Comparison of ENCODE assay signal across 8 cellular contexts in genomic region chr5:140546851-140547507, GRCh38. TPM values are rescaled to one million over a fixed set of nuclear protein-coding genes. Genes with fewer than 3 reads are reported as not detected.
DNase-seq lines count a peak whose midpoint lies in the region; ATAC-seq lines count a peak whose summit lies in the region.

No MANE protein-coding gene starts in this region.

- H3K27ac Mint-ChIP-seq in activated naive CD8-positive, alpha-beta T cell treated with anti-CD3 and anti-CD28 coated beads, Interleukin-2, amount 50 U/mL, for 24 hours = peak overlapping the region; percentile 92

- peaks cover 37% of the 10 kb centered on the region for H3K36me3 Mint-ChIP-seq in activated naive CD8-positive, alpha-beta T cell treated with anti-CD3 and anti-CD28 coated beads, Interleukin-2, amount 50 U/mL, for 24 hours (ENCODE audit: low read depth)

- H3K27ac ChIP-seq in temporal lobe (ENCODE audit: low read depth, low read length) = peak overlapping the region; percentile 90

- intact Hi-C loops in left colon (cut with DNase I, micrococcal nuclease) = loop anchor here in 1 of 2 donors (5.0 kb wide), 1 partner anchor 95 kb away; no protein-coding TSS in a partner anchor

- no peaks in the 10 kb centered on the region for H3K9me3 Mint-ChIP-seq in activated naive CD8-positive, alpha-beta T cell treated with anti-CD3 and anti-CD28 coated beads, Interleukin-2, amount 50 U/mL, for 24 hours

- H3K4me3 Mint-ChIP-seq in activated naive CD8-positive, alpha-beta T cell treated with anti-CD3 and anti-CD28 coated beads, Interleukin-2, amount 50 U/mL, for 24 hours = peak overlapping the region; percentile 83

- peaks cover 38% of the 10 kb centered on the region for H3K4me1 Mint-ChIP-seq in activated naive CD8-positive, alpha-beta T cell treated with anti-CD3 and anti-CD28 coated beads, Interleukin-2, amount 50 U/mL, for 24 hours

- H3K27me3 Mint-ChIP-seq in activated naive CD8-positive, alpha-beta T cell treated with anti-CD3 and anti-CD28 coated beads, Interleukin-2, amount 50 U/mL, for 24 hours = no peaks in the 10 kb centered on the region

- DNase-seq in DMS 273 treated with DMSO at 0.1 percent for 48 hours (lab: John Stamatoyannopoulos, UW) = peak; percentile 55
- no peak for DNase-seq in DMS 273 (lab: John Stamatoyannopoulos, UW; ENCODE audit: unreplicated experiment)
- no peak for DNase-seq in activated naive CD8-positive, alpha-beta T cell treated with anti-CD3 and anti-CD28 coated beads, Interleukin-2, amount 50 U/mL, for 24 hours
- peak; percentile 42 to 70 for DNase-seq in left colon
- no peak for DNase-seq in activated gamma-delta T cell treated with Interleukin-2 at 50 U/mL for 16 hours
- no peak for DNase-seq in OCI-M2 (lab: John Stamatoyannopoulos, UW; ENCODE audit: unreplicated experiment)

- ATAC-seq in activated naive CD8-positive, alpha-beta T cell treated with anti-CD3 and anti-CD28 coated beads, Interleukin-2, amount 50 U/mL, for 24 hours = no peak
- peak; percentile 27 for ATAC-seq in left colon
- ATAC-seq in GM18861 (IDR thresholded peaks at IDR 0.05; ENCODE audit: unreplicated experiment) = no peak

RNA-seq across cellular contexts. Expression of gene EIF4EBP3, which starts 0.5 kb away (rescaled TPM):
- total RNA-seq in left colon (10 to 100 TPM; 27.2 to 32.9 TPM), temporal lobe (not detected)

RNA-seq across cellular contexts. Expression of gene SRA1, which starts 10.3 kb away (rescaled TPM):
- 10 to 100 TPM; 25.1 to 39.0 TPM for total RNA-seq in left colon
- 14.3 TPM for total RNA-seq in temporal lobe

RNA-seq across cellular contexts. Expression of gene APBB3, which starts 17.4 kb away (rescaled TPM):
- total RNA-seq in left colon (10 to 100 TPM; 19.6 to 26.5 TPM), temporal lobe (26.6 TPM)

RNA-seq across cellular contexts. Expression of gene SLC35A4, which starts 17.6 kb away (rescaled TPM):
- total RNA-seq in left colon = 100 to 1,000 TPM in 1 of 2 donors, 10 to 100 TPM in 1; 89.7 to 121 TPM
- total RNA-seq in temporal lobe = 4.7 TPM

Comparison
In these comparisons a context has a peak if more than half of its experiments do, and no peak if none do; other contexts are left out.
1. DNase-seq: peak in DMS 273 treated with DMSO at 0.1 percent for 48 hours (single experiment) and left colon (2 of 2); none in DMS 273 (single experiment), activated naive CD8-positive, alpha-beta T cell treated with anti-CD3 and anti-CD28 coated beads, Interleukin-2, amount 50 U/mL, for 24 hours (single experiment), activated gamma-delta T cell treated with Interleukin-2 at 50 U/mL for 16 hours (single experiment) and OCI-M2 (single experiment).
2. RNA of gene EIF4EBP3, which starts 0.5 kb away (total RNA-seq): 27.2 to 32.9 TPM in left colon; not detected in temporal lobe (single experiment); every median in the first group is over 10 times any median in the second.